In genomic region chr5:117955831-117956230, GRCh38 we compare ENCODE assay signal across 1 cellular context.
TF ChIP-seq lines count a peak whose summit lies in the region.

No MANE protein-coding gene starts in this region.

TF ChIP-seq in H1, 55 proteins besides CTCF, POLR2A, EP300 and RAD21 (continued from another document):
- TF ChIP-seq CHD7 (IDR thresholded peaks at IDR 0.05; ENCODE audit: insufficient replicate concordance, low read length) (no peak), POU5F1 (IDR thresholded peaks at IDR 0.05; ENCODE audit: low read depth, low read length) (no peak), CBX8 (IDR thresholded peaks at IDR 0.05; ENCODE audit: borderline replicate concordance, low read depth, low read length) (no peak), BACH1 (IDR thresholded peaks at IDR 0.05; ENCODE audit: low read length) (no peak), ATF2 (IDR thresholded peaks at IDR 0.05; ENCODE audit: low read length) (no peak), ASH2L (IDR thresholded peaks at IDR 0.05; ENCODE audit: low read length) (no peak), FOSL1 (IDR thresholded peaks at IDR 0.05; ENCODE audit: insufficient read depth, low read depth, low read length) (no peak), TAF1 (IDR thresholded peaks at IDR 0.05; ENCODE audit: low read depth, low read length) (no peak), GTF2F1 (IDR thresholded peaks at IDR 0.05; ENCODE audit: borderline replicate concordance, low read depth, low read length) (no peak), TEAD4 (IDR thresholded peaks at IDR 0.05; ENCODE audit: low read depth, low read length) (no peak), SUZ12 (IDR thresholded peaks at IDR 0.05; ENCODE audit: low read length) (no peak), HDAC2 (IDR thresholded peaks at IDR 0.05; ENCODE audit: borderline replicate concordance in 1 of 2, low read depth in 2 of 2, low read length in 2 of 2) (no peak), HDAC6 (IDR thresholded peaks at IDR 0.05; ENCODE audit: low read depth, low read length) (no peak), TCF12 (IDR thresholded peaks at IDR 0.05; ENCODE audit: low read depth, low read length) (no peak), CREB1 (IDR thresholded peaks at IDR 0.05) (no peak), EGR1 (IDR thresholded peaks at IDR 0.05; ENCODE audit: borderline replicate concordance, low read depth, low read length) (no peak), BCL11A (IDR thresholded peaks at IDR 0.05; ENCODE audit: low read depth in 2 of 2, low read length in 2 of 2) (no peak), BRCA1 (IDR thresholded peaks at IDR 0.05; ENCODE audit: low read depth, low read length) (no peak)
